Comparison of ENCODE assay signal across 7 cellular contexts in genomic region chr16:89241187-89242003, GRCh38. TPM values are rescaled to one million over a fixed set of nuclear protein-coding genes. Genes with fewer than 3 reads are reported as not detected.
DNase-seq lines count a peak whose midpoint lies in the region; ATAC-seq and TF ChIP-seq lines count a peak whose summit lies in the region.

No MANE protein-coding gene starts in this region.

- H3K9me3 ChIP-seq in colonic mucosa (no peaks in the 10 kb centered on the region), left lung (no peaks in the 10 kb centered on the region)

- H3K27me3 Mint-ChIP-seq in activated CD4-positive, alpha-beta T cell treated with anti-CD3 and anti-CD28 coated beads, Interleukin-2, amount 10 ng/mL, durations not matched to agents 24 days and 14 days = no peaks in the 10 kb centered on the region

- H3K9me3 Mint-ChIP-seq in activated CD4-positive, alpha-beta T cell treated with anti-CD3 and anti-CD28 coated beads, Interleukin-2, amount 10 ng/mL, durations not matched to agents 24 days and 14 days = no peaks in the 10 kb centered on the region

- H3K4me1 ChIP-seq in colonic mucosa (no peaks in the 10 kb centered on the region), left lung (peaks cover 0 to 11% of the 10 kb centered on the region in 2 donors)

- peak overlapping the region; percentile 100 for H3K27ac Mint-ChIP-seq in activated CD4-positive, alpha-beta T cell treated with anti-CD3 and anti-CD28 coated beads, Interleukin-2, amount 10 ng/mL, durations not matched to agents 24 days and 14 days

- peaks cover 4% of the 10 kb centered on the region for H3K36me3 Mint-ChIP-seq in activated CD4-positive, alpha-beta T cell treated with anti-CD3 and anti-CD28 coated beads, Interleukin-2, amount 10 ng/mL, durations not matched to agents 24 days and 14 days (ENCODE audit: low read depth)

- peak overlapping the region; percentile 100 for H3K4me3 Mint-ChIP-seq in activated CD4-positive, alpha-beta T cell treated with anti-CD3 and anti-CD28 coated beads, Interleukin-2, amount 10 ng/mL, durations not matched to agents 24 days and 14 days

- H3K36me3 ChIP-seq in colonic mucosa (no peaks in the 10 kb centered on the region), left lung (no peaks in the 10 kb centered on the region)

- peak overlapping the region; percentile 85 to 88 for H3K9ac ChIP-seq in colonic mucosa (ENCODE audit: low read depth in 2 of 2, low read length in 2 of 2)

- H3K4me1 Mint-ChIP-seq in activated CD4-positive, alpha-beta T cell treated with anti-CD3 and anti-CD28 coated beads, Interleukin-2, amount 10 ng/mL, durations not matched to agents 24 days and 14 days = peaks cover 15% of the 10 kb centered on the region

- peak overlapping the region; percentile 74 for H3K4me3 ChIP-seq in colonic mucosa
- H3K4me3 ChIP-seq in left lung = peak overlapping the region; percentile 57 to 66

- ATAC-seq in GM18505 (IDR thresholded peaks at IDR 0.05; ENCODE audit: unreplicated experiment) (peak; percentile 68), HG02870 (IDR thresholded peaks at IDR 0.05; ENCODE audit: unreplicated experiment) (peak; percentile 48), left lung (peak; percentile 59)

- H3K27me3 ChIP-seq in colonic mucosa (no peaks in the 10 kb centered on the region), left lung (no peaks in the 10 kb centered on the region)

- DNase-seq in NCI-H226 (peak; percentile 49), colonic mucosa (peak; percentile 71), left lung (peak; percentile 78 to 89)
- DNase-seq in activated CD4-positive, alpha-beta T cell treated with anti-CD3 and anti-CD28 coated beads, Interleukin-2, amount 10 ng/mL, durations not matched to agents 24 days and 14 days = peak; percentile 93
- DNase-seq in stimulated activated CD4-positive, alpha-beta T cell treated with anti-CD3 and anti-CD28 coated beads, Interleukin-2, amount 100 ng/mL, for 4 hours (ENCODE audit: low read depth) = peak; percentile 63

- intact Hi-C loops in activated CD4-positive, alpha-beta T cell treated with anti-CD3 and anti-CD28 coated beads, Interleukin-2, amount 10 ng/mL, durations not matched to agents 24 days and 14 days (cut with micrococcal nuclease) = loop anchor here (1.0 to 10.0 kb wide), 4 partner anchors 249 to 623 kb away; partner anchors contain the start of genes ANKRD11, SPATA2L and SPG7
- intact Hi-C loops in colonic mucosa (cut with DNase I) = no loop called here
- intact Hi-C loops in left lung (cut with DNase I) = no loop called here

- TF ChIP-seq CTCF in colonic mucosa (IDR thresholded peaks at IDR 0.05) (no peak), left lung (IDR thresholded peaks at IDR 0.05) (no peak)

- peak overlapping the region; percentile 97 for H3K27ac ChIP-seq in colonic mucosa
- H3K27ac ChIP-seq in left lung = peak overlapping the region; percentile 96 to 97

- TF ChIP-seq POLR2A in GM18505 (IDR thresholded peaks at IDR 0.05; ENCODE audit: borderline replicate concordance, extremely low read depth, insufficient read depth, insufficient read length) = peak; percentile 93

RNA-seq across cellular contexts. Expression of gene ZNF778, which starts 23.9 kb away (rescaled TPM):
- 6.0 and 9.8 TPM in 2 replicates for total RNA-seq in activated CD4-positive, alpha-beta T cell treated with anti-CD3 and anti-CD28 coated beads, Interleukin-2, amount 10 ng/mL, durations not matched to agents 24 days and 14 days
- total RNA-seq in colonic mucosa = 1 to 10 TPM; 3.9 to 6.4 TPM
- 1 to 10 TPM; 8.1 to 9.5 TPM for total RNA-seq in left lung

RNA-seq across cellular contexts. Expression of gene SLC22A31, which starts 41.1 kb away (rescaled TPM):
- total RNA-seq in activated CD4-positive, alpha-beta T cell treated with anti-CD3 and anti-CD28 coated beads, Interleukin-2, amount 10 ng/mL, durations not matched to agents 24 days and 14 days = 1.4 and 2.3 TPM in 2 replicates
- total RNA-seq in colonic mucosa = 1 to 10 TPM in 1 of 2 donors, not detected in 1; 1.3 TPM
- 100 to 1,000 TPM; 171 to 283 TPM for total RNA-seq in left lung

Comparison
In these comparisons a context has a peak if more than half of its experiments do, and no peak if none do; other contexts are left out.
1. Peak in every context shown above with its lines: DNase-seq, ATAC-seq, H3K4me3 ChIP-seq and H3K27ac ChIP-seq.
2. RNA of gene SLC22A31, which starts 41.1 kb away (total RNA-seq): 171 to 283 TPM in left lung; 1.4 to 2.3 TPM in activated CD4-positive, alpha-beta T cell treated with anti-CD3 and anti-CD28 coated beads, Interleukin-2, amount 10 ng/mL, durations not matched to agents 24 days and 14 days and 1.3 TPM in colonic mucosa; every median in the first group is over 10 times any median in the second.